ENCODE assay signal across 9 cellular contexts in the genomic region with DNA sequence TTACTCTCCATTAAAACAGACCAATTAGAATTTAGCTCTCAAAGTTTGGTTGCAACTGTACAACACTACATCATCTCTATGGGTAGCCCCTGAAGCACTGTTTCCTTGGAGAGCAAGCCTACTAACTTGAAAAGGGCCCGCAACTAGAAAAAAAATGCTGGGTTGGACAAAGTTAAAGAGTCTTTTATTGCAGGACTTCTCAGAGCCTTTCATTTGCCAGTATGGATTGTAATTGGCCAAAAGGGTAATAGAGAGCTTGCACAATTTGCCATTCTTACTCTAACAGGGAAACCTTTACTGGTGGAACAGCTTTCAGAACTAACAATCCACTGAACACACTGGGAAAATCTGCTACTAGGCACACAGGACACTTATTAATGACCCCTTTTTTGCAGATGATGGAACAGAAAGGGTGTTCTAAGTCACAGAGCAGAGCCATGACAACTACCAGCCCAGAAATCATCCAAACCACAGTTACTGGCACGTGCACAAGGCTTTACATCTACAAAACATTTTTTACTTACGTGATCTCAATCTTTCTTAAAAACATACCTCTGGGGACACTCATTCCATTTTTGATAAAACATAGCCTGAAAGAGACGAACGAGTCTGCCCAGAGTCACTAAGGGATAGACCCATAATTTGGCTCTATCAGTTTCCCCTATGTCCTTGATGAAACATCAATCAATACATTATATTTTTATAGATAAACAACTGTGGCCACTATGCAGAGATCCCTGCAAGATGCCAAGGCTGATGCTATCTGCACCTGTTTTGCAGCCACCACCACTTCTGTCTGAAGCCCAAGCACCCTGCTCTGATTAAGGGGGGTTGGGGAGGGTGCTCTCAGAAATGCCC.
A peak's percentile ranks its signal among the peaks of the same experiment; 100 is the strongest.
DNase-seq lines count a peak whose midpoint lies in the region; ATAC-seq and TF ChIP-seq lines count a peak whose summit lies in the region.
"Had no signal": no experiment of that assay in that cellular context is flagged by ENCODE, and none has a peak within 500 bp of the region (broad histone marks: within the 10 kb centered on the region; RNA-seq: fewer than 3 reads in every experiment).

No MANE protein-coding gene starts in this region.

- no peaks in the 10 kb centered on the region for H3K36me3 ChIP-seq in WERI-Rb-1
- no peaks in the 10 kb centered on the region for H3K36me3 ChIP-seq in stomach smooth muscle (ENCODE audit: control insufficient read depth in 2 of 2, insufficient read depth in 2 of 2, low read length in 2 of 2)

- H3K36me3 Mint-ChIP-seq in activated T-cell treated with anti-CD3 and anti-CD28 coated beads, Interleukin-2, amount 50 U/mL, for 4 hours (ENCODE audit: insufficient read depth) = peaks cover 44% of the 10 kb centered on the region

- TF ChIP-seq CTCF in WERI-Rb-1 (IDR thresholded peaks at IDR 0.05; ENCODE audit: low read depth, low read length) (no peak), fibroblast of villous mesenchyme (IDR thresholded peaks at IDR 0.05; ENCODE audit: insufficient read depth, low read depth, low read length) (no peak)

- H3K4me3 Mint-ChIP-seq in activated T-cell treated with anti-CD3 and anti-CD28 coated beads, Interleukin-2, amount 50 U/mL, for 4 hours = peak overlapping the region; percentile 97

- no peaks in the 10 kb centered on the region for H3K27me3 ChIP-seq in WERI-Rb-1 (ENCODE audit: insufficient read depth, low read depth, severe bottlenecking)
- H3K27me3 ChIP-seq in stomach smooth muscle (ENCODE audit: control insufficient read depth in 1 of 2, insufficient read depth in 2 of 2, low read length in 2 of 2) = peaks cover 0 to 2% of the 10 kb centered on the region in 2 donors

- no peak for DNase-seq in activated T-cell treated with anti-CD3 and anti-CD28 coated beads, Interleukin-2, amount 50 U/mL, for 4 hours
- no peak for DNase-seq in activated T-cell treated with anti-CD3 and anti-CD28 coated beads, Interleukin-2, amount 50 U/mL, for 1 hour
- no peak for DNase-seq in WERI-Rb-1
- no peak for DNase-seq in fibroblast of villous mesenchyme (ENCODE audit: low read depth)
- DNase-seq in HPDE6-E6E7 (ENCODE audit: extremely low spot score) = no peak
- DNase-seq: NCI-H187 had no signal

- H3K27me3 Mint-ChIP-seq in activated T-cell treated with anti-CD3 and anti-CD28 coated beads, Interleukin-2, amount 50 U/mL, for 4 hours (ENCODE audit: low read depth) = no peaks in the 10 kb centered on the region

- H3K9me3 ChIP-seq in WERI-Rb-1 (ENCODE audit: severe bottlenecking) (no peaks in the 10 kb centered on the region), stomach smooth muscle (ENCODE audit: control insufficient read depth in 2 of 2, low read length in 2 of 2) (no peaks in the 10 kb centered on the region)

- H3K9ac ChIP-seq in stomach smooth muscle (ENCODE audit: low read length in 2 of 2) = peak overlapping the region in 1 of 2 donors; percentile 41

- H3K4me1 ChIP-seq in stomach smooth muscle (ENCODE audit: control insufficient read depth, insufficient read depth, low read length) = peaks cover 14% of the 10 kb centered on the region

- H3K4me1 Mint-ChIP-seq in activated T-cell treated with anti-CD3 and anti-CD28 coated beads, Interleukin-2, amount 50 U/mL, for 4 hours (ENCODE audit: low read depth) = peaks cover 76% of the 10 kb centered on the region

- no peaks in the 10 kb centered on the region for H3K9me3 Mint-ChIP-seq in activated T-cell treated with anti-CD3 and anti-CD28 coated beads, Interleukin-2, amount 50 U/mL, for 4 hours

- no peak for ATAC-seq in activated T-cell treated with anti-CD3 and anti-CD28 coated beads, Interleukin-2, amount 50 U/mL, for 4 hours
- ATAC-seq in HG02870 (IDR thresholded peaks at IDR 0.05; ENCODE audit: unreplicated experiment) (no peak), HG02610 (IDR thresholded peaks at IDR 0.05; ENCODE audit: unreplicated experiment) (no peak)

- H3K27ac ChIP-seq in WERI-Rb-1 (no peak overlapping the region), stomach smooth muscle (ENCODE audit: low read length) (no peak overlapping the region)

- H3K4me3 ChIP-seq in WERI-Rb-1 (ENCODE audit: low read depth, low read length) (peak overlapping the region; percentile 68), fibroblast of villous mesenchyme (ENCODE audit: low read depth, low read length) (peak overlapping the region; percentile 67), stomach smooth muscle (ENCODE audit: low read length in 2 of 2) (peak overlapping the region; percentile 76 to 77)
